In genomic region chrX:155086202-155086840, GRCh38 we compare ENCODE assay signal across 1 cellular context.
TF ChIP-seq lines count a peak whose summit lies in the region.

No MANE protein-coding gene starts in this region.

TF ChIP-seq in GM12878, 131 proteins besides CTCF, POLR2A, EP300 and RAD21:
- TF ChIP-seq SMC3 (IDR thresholded peaks at IDR 0.05; ENCODE audit: borderline replicate concordance, low read length) (peak; percentile 25; the same call in 1 of the 2 replicates), BCL11A (IDR thresholded peaks at IDR 0.05; ENCODE audit: low read depth, low read length) (no peak), ETV6 (conservative IDR thresholded peaks at IDR 0.05 in 1 of 2, IDR thresholded peaks at IDR 0.05 in 1 of 2; ENCODE audit: borderline replicate concordance in 1 of 2, low read depth in 1 of 2) (no peak), ZBTB33 (IDR thresholded peaks at IDR 0.05) (peak; percentile 91), ZNF207 (IDR thresholded peaks at IDR 0.05; ENCODE audit: borderline replicate concordance) (no peak), CHD1 (IDR thresholded peaks at IDR 0.05; ENCODE audit: low read depth, low read length) (no peak), ZNF217 (IDR thresholded peaks at IDR 0.05) (no peak), USF2 (IDR thresholded peaks at IDR 0.05; ENCODE audit: borderline replicate concordance, low read depth, low read length) (no peak), HCFC1 (IDR thresholded peaks at IDR 0.05; ENCODE audit: low read length) (no peak)
